ENCODE assay signal across 1 cellular context in the genomic region with DNA sequence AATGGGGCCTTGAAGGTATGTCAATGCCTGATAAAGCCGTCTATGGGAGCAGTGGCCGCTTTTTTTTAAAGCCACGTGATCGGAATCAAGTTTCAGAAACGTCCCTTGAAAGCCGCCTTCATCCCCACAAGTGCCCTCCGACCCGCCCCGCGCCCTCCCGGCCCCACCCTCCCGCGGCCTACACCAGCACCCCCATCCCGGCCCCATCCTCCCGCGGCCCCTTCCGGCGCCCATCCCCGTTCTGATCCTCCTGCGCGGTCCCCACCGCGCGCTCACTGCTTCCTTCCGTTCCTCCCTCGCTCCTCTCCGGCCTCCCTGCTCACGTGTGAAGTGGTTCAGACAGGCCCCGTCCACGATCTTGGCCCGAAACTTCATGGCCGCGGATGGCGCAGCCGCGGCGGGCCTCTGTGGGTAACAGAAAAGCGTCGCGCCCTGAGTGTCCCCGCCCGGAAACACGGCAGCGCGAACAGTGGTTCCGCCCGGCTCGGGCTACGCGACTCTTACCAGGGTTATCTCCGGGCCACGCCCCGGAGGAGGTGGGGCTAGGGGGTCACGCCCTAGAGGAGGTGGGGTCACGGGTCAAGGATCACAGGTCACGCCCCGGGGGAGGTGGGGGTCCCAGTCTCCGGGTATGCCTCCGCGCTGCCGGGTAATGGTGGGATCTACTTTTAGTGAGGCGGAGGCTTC.
TF ChIP-seq lines count a peak whose summit lies in the region.

A gene (minus strand): TSS at position 471 of the 687 bp plus-strand sequence. CDS start 96 bp downstream, at position 375.

TF ChIP-seq in SK-N-SH treated with all-trans-retinoic acid at 6 μM for 48 hours, 23 proteins besides CTCF, POLR2A, EP300 and RAD21 (continued from another document):
- TF ChIP-seq, protein P1, sequence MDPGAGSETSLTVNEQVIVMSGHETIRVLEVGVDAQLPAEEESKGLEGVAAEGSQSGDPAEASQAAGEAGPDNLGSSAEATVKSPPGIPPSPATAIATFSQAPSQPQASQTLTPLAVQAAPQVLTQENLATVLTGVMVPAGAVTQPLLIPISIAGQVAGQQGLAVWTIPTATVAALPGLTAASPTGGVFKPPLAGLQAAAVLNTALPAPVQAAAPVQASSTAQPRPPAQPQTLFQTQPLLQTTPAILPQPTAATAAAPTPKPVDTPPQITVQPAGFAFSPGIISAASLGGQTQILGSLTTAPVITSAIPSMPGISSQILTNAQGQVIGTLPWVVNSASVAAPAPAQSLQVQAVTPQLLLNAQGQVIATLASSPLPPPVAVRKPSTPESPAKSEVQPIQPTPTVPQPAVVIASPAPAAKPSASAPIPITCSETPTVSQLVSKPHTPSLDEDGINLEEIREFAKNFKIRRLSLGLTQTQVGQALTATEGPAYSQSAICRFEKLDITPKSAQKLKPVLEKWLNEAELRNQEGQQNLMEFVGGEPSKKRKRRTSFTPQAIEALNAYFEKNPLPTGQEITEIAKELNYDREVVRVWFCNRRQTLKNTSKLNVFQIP (CRISPR knock-in tag; IDR thresholded peaks at IDR 0.05; ENCODE audit: borderline replicate concordance, low read depth), result no peak
- TF ChIP-seq ZNF8 (CRISPR knock-in tag; IDR thresholded peaks at IDR 0.05), result no peak
- TF ChIP-seq CSDC2 (CRISPR knock-in tag; IDR thresholded peaks at IDR 0.05), result no peak
